15 cellular contexts compared by ENCODE assay signal in the genomic region with DNA sequence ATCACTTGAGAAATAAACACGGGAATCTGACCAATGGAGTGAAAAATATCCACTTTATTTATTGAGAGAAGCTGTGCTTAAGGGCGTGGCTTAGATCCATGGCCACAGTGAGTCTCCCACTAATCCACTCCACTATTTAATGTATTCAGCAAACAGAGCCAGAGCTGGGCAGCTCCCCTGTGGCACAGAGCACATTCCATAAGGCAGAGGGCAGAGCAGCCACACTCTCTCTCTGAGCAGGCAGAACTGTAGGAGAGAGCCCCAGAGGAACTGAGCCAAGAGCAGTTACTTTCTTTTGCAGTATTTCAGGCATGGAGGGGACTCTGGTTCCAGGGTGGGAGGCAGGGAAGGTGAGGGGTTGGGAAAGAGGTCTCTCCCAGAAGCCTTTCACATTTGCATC.
DNase-seq lines count a peak whose midpoint lies in the region; ATAC-seq, FAIRE-seq and TF ChIP-seq lines count a peak whose summit lies in the region.
"Had no signal": no experiment of that assay in that cellular context is flagged by ENCODE, and none has a peak within 500 bp of the region (broad histone marks: within the 10 kb centered on the region; RNA-seq: fewer than 3 reads in every experiment).

No MANE protein-coding gene starts in this region.

- H3F3A ChIP-seq in neural progenitor cell (ENCODE audit: low read depth), result peaks cover 32% of the 10 kb centered on the region

- peaks cover 3% of the 10 kb centered on the region for H3K27me3 Mint-ChIP-seq in neural progenitor cell (ENCODE audit: insufficient read depth, low read depth)

- H3K4me1 ChIP-seq in gastroesophageal sphincter, result peaks cover 0 to 75% (median 30%) of the 10 kb centered on the region in 3 donors
- H3K4me1 ChIP-seq in neural progenitor cell, result peaks cover 30% of the 10 kb centered on the region
- H3K4me1 ChIP-seq: Peyer's patch had no signal

- H3K36me3 ChIP-seq in gastroesophageal sphincter (no peaks in the 10 kb centered on the region), neural progenitor cell (no peaks in the 10 kb centered on the region)
- H3K36me3 ChIP-seq: Peyer's patch had no signal

- peak; percentile 44 for DNase-seq in SW480 (ENCODE audit: low spot score)
- DNase-seq in neural progenitor cell (ENCODE audit: low spot score), result peak; percentile 80
- peak; percentile 36 for DNase-seq in urothelium cell line (ENCODE audit: low spot score)
- no peak for DNase-seq in NCI-H146 (lab: John Stamatoyannopoulos, UW)
- DNase-seq in OCI-M2 (lab: John Stamatoyannopoulos, UW; ENCODE audit: unreplicated experiment), result no peak
- DNase-seq in activated CD4-positive, alpha-beta T cell treated with anti-CD3 and anti-CD28 coated beads, Interleukin-2, amount 50 U/mL, for 4 hours, result no peak
- DNase-seq: activated CD4-positive, alpha-beta T cell treated with anti-CD3 and anti-CD28 coated beads, Interleukin-2, amount 50 U/mL, for 48 hours; central memory CD4-positive, alpha-beta T cell; GDM1; NCI-H446; Peyer's patch; T-helper 9 cell had no signal

- H3K27ac ChIP-seq in gastroesophageal sphincter (peak overlapping the region; percentile 78 to 86 (median 84)), neural progenitor cell (peak overlapping the region; percentile 47)
- H3K27ac ChIP-seq: Peyer's patch had no signal

- no peak for TF ChIP-seq EP300 in gastroesophageal sphincter (IDR thresholded peaks at IDR 0.05)

- FAIRE-seq in urothelium cell line (lab: Jason Lieb, UNC), result no peak

- peaks cover 22% of the 10 kb centered on the region for H4K20me1 ChIP-seq in neural progenitor cell (ENCODE audit: low read depth)

- ATAC-seq in gastroesophageal sphincter, result peak; percentile 76

- no peak overlapping the region for H3K4me3 Mint-ChIP-seq in neural progenitor cell
- H3K4me3 Mint-ChIP-seq: CD14-positive monocyte had no signal

- H3K4me3 ChIP-seq in gastroesophageal sphincter, result no peak overlapping the region
- peak overlapping the region; percentile 5 for H3K4me3 ChIP-seq in neural progenitor cell
- H3K4me3 ChIP-seq: Peyer's patch had no signal

- H3K27me3 ChIP-seq in gastroesophageal sphincter (no peaks in the 10 kb centered on the region), neural progenitor cell (no peaks in the 10 kb centered on the region)
- H3K27me3 ChIP-seq: Peyer's patch had no signal

- H3K4me1 Mint-ChIP-seq in neural progenitor cell, result peaks cover 33% of the 10 kb centered on the region
- H3K4me1 Mint-ChIP-seq: CD14-positive monocyte had no signal

- no peak overlapping the region for H2AFZ ChIP-seq in neural progenitor cell (replicated peaks)

- no peak for TF ChIP-seq POLR2A in gastroesophageal sphincter (IDR thresholded peaks at IDR 0.05)

- peak overlapping the region; percentile 66 for H3K27ac Mint-ChIP-seq in neural progenitor cell
- H3K27ac Mint-ChIP-seq: activated T-helper 2 cell treated with anti-CD3 and anti-CD28 coated beads, Interferon-gamma antibody, Interleukin-2, Interleukin-4, amounts not matched to agents 10 μg/mL and 5 μg/mL and 100 μg/mL, durations not matched to agents 14 hours and 24 hours and 36 hours; CD14-positive monocyte had no signal

- WGBS in gastroesophageal sphincter (ENCODE audit: low coverage in 1 of 2), 2 donors, result 41 to 51% methylated on average over 2 of the region's 2 CpGs

- no peak overlapping the region for H3K9ac ChIP-seq in neural progenitor cell

- peaks cover 59% of the 10 kb centered on the region for H3K79me2 ChIP-seq in neural progenitor cell (ENCODE audit: low read depth)

- H3K9me3 ChIP-seq in gastroesophageal sphincter, result no peaks in the 10 kb centered on the region
- H3K9me3 ChIP-seq in neural progenitor cell (ENCODE audit: low read depth), result no peaks in the 10 kb centered on the region
- H3K9me3 ChIP-seq: Peyer's patch had no signal

- H3K36me3 Mint-ChIP-seq in neural progenitor cell, result peaks cover 2% of the 10 kb centered on the region
- H3K36me3 Mint-ChIP-seq: CD14-positive monocyte had no signal

- TF ChIP-seq CTCF in gastroesophageal sphincter (IDR thresholded peaks at IDR 0.05) (peak in 3 of 4 experiments; percentile 45 to 76 (median 50)), neural progenitor cell (IDR thresholded peaks at IDR 0.05) (peak; percentile 32)

- peak overlapping the region; percentile 61 for H3K4me2 ChIP-seq in neural progenitor cell

- H3K9me3 Mint-ChIP-seq in neural progenitor cell, result no peaks in the 10 kb centered on the region

Comparison
In these comparisons a context has a peak if more than half of its experiments do, and no peak if none do; other contexts are left out.
1. DNase-seq: peak in SW480 (single experiment), neural progenitor cell (single experiment) and urothelium cell line (single experiment); none in NCI-H146 (single experiment), OCI-M2 (single experiment) and activated CD4-positive, alpha-beta T cell treated with anti-CD3 and anti-CD28 coated beads, Interleukin-2, amount 50 U/mL, for 4 hours (0 of 2).